Comparison of ENCODE assay signal across 14 cellular contexts in the genomic region with DNA sequence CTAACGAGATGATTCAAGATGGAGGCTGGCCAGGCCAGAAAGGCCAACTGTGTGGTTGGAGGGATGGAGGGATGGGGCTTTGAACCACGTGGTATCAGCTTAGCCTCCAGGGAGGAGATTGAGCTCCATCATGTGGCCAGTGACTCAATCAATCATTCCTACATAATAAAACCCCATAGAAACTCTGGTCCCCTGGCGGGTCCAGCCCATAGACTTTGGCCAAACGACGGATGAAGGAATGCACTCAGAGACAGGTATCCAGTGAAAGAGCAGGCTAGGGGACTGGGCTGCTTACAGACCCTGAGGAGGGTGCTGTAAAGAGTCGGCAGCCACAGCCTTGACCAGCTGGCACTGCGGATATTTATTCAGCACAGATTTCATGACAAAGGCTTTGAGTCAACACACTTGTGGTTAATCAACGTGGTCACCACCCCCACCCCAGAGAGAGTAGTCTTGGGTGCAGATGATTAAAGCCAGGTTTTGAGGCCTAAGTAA.
DNase-seq lines count a peak whose midpoint lies in the region; ATAC-seq, FAIRE-seq and TF ChIP-seq lines count a peak whose summit lies in the region.
"Had no signal": no experiment of that assay in that cellular context is flagged by ENCODE, and none has a peak within 500 bp of the region (broad histone marks: within the 10 kb centered on the region; RNA-seq: fewer than 3 reads in every experiment).

No MANE protein-coding gene starts in this region.

- no peak overlapping the region for H2AFZ ChIP-seq in DND-41 (ENCODE audit: low read depth, low read length)
- no peak overlapping the region for H2AFZ ChIP-seq in keratinocyte (ENCODE audit: control insufficient read depth, low read length)

- no peaks in the 10 kb centered on the region for H3K9me1 ChIP-seq in keratinocyte (ENCODE audit: control insufficient read depth, extremely low read depth, insufficient read depth, low read length)

- dilution Hi-C loops in keratinocyte (cut with MboI; ENCODE audit: extremely low pct_ligation_motif_present, low sequenced_read_pairs), result loop anchor here (10.0 kb wide), 1 partner anchor 65 kb away; no protein-coding TSS in a partner anchor

- no peak overlapping the region for H3K9ac ChIP-seq in DND-41 (ENCODE audit: low read depth, low read length)
- H3K9ac ChIP-seq in keratinocyte (ENCODE audit: control insufficient read depth, extremely low read depth, insufficient read depth, low read length), result no peak overlapping the region

- FAIRE-seq in keratinocyte (lab: Jason Lieb, UNC), result no peak
- FAIRE-seq: frontal cortex had no signal

- no peak overlapping the region for H3K4me3 ChIP-seq in DND-41 (ENCODE audit: low read depth in 1 of 2, low read length in 2 of 2)
- H3K4me3 ChIP-seq in keratinocyte (ENCODE audit: control insufficient read depth in 2 of 3, extremely low read depth in 1 of 3, insufficient read depth in 2 of 3, low read depth in 1 of 3, low read length in 3 of 3), result no peak overlapping the region
- H3K4me3 ChIP-seq: cardiac muscle cell, left lung, thyroid gland had no signal

- intact Hi-C loops in cardiac septum (cut with DNase I), result no loop called here

- no peak overlapping the region for H3K4me3 Mint-ChIP-seq in activated CD8-positive, alpha-beta memory T cell treated with anti-CD3 and anti-CD28 coated beads, Interleukin-2, amount 10 ng/mL, durations not matched to agents 7 days and 5 days

- H4K20me1 ChIP-seq in DND-41 (ENCODE audit: insufficient read depth, low read length), result no peaks in the 10 kb centered on the region
- no peaks in the 10 kb centered on the region for H4K20me1 ChIP-seq in keratinocyte (ENCODE audit: control insufficient read depth, extremely low read depth, insufficient read depth, low read length)

- peaks cover 3% of the 10 kb centered on the region for H3K36me3 Mint-ChIP-seq in activated CD8-positive, alpha-beta memory T cell treated with anti-CD3 and anti-CD28 coated beads, Interleukin-2, amount 10 ng/mL, durations not matched to agents 7 days and 5 days

- H3K27ac ChIP-seq in DND-41 (ENCODE audit: low read length) (no peak overlapping the region), keratinocyte (ENCODE audit: control insufficient read depth, insufficient read depth, low read length) (no peak overlapping the region)
- H3K27ac ChIP-seq: cardiac muscle cell, left lung, thyroid gland had no signal

- no peaks in the 10 kb centered on the region for H3K27me3 Mint-ChIP-seq in activated CD8-positive, alpha-beta memory T cell treated with anti-CD3 and anti-CD28 coated beads, Interleukin-2, amount 10 ng/mL, durations not matched to agents 7 days and 5 days

- CTCF ChIA-PET in activated CD8-positive, alpha-beta memory T cell treated with anti-CD3 and anti-CD28 coated beads, Interleukin-2, amount 10 ng/mL, durations not matched to agents 7 days and 5 days (lab: Charles Lee), result interaction anchor here (1.4 to 1.6 kb wide), 2 partner anchors 14 to 220 kb away, joined by 4 read pairs; no protein-coding TSS in a partner anchor

- no peaks in the 10 kb centered on the region for H3K9me3 Mint-ChIP-seq in activated CD8-positive, alpha-beta memory T cell treated with anti-CD3 and anti-CD28 coated beads, Interleukin-2, amount 10 ng/mL, durations not matched to agents 7 days and 5 days (ENCODE audit: low read depth)

- H3K27me3 ChIP-seq in DND-41 (ENCODE audit: insufficient read depth, low read length, poor library complexity) (no peaks in the 10 kb centered on the region), keratinocyte (ENCODE audit: control insufficient read depth, extremely low read depth, insufficient read depth, low read length) (peaks cover 22% of the 10 kb centered on the region)
- H3K27me3 ChIP-seq: cardiac muscle cell, thyroid gland had no signal

- no peak for TF ChIP-seq CTCF in DND-41 (IDR thresholded peaks at IDR 0.05; ENCODE audit: borderline replicate concordance, extremely low read depth, low read length, poor library complexity, severe bottlenecking)
- peak in 2 of 3 experiments; percentile 5 to 34 for TF ChIP-seq CTCF in keratinocyte (optimal IDR thresholded peaks at IDR 0.05 in 1 of 3, IDR thresholded peaks at IDR 0.05 in 1 of 3, conservative IDR thresholded peaks at IDR 0.05 in 1 of 3; ENCODE audit: extremely low read depth in 1 of 3, insufficient read depth in 2 of 3, low read length in 3 of 3)

- ATAC-seq in DND-41 (ENCODE audit: insufficient read depth, low read depth), result no peak
- no peak for ATAC-seq in activated CD8-positive, alpha-beta memory T cell treated with anti-CD3 and anti-CD28 coated beads, Interleukin-2, amount 10 ng/mL, durations not matched to agents 7 days and 5 days
- ATAC-seq in HG02642 (IDR thresholded peaks at IDR 0.05; ENCODE audit: poor library complexity, unreplicated experiment), result no peak
- no peak for ATAC-seq in HG03095 (IDR thresholded peaks at IDR 0.05; ENCODE audit: unreplicated experiment)
- ATAC-seq: left lung had no signal

- H3K4me2 ChIP-seq in DND-41 (ENCODE audit: insufficient read depth, low read length), result no peak overlapping the region
- H3K4me2 ChIP-seq in keratinocyte (ENCODE audit: control insufficient read depth, extremely low read depth, insufficient read depth, low read depth, low read length), result no peak overlapping the region

- DNase-seq in DND-41 (peak; percentile 27), HT-29 (ENCODE audit: low spot score) (peak; percentile 51), keratinocyte (ENCODE audit: low read depth, low spot score) (no peak), retina (no peak), cardiac septum (ENCODE audit: low spot score) (no peak)
- DNase-seq in activated CD8-positive, alpha-beta memory T cell treated with anti-CD3 and anti-CD28 coated beads, Interleukin-2, amount 10 ng/mL, durations not matched to agents 7 days and 5 days, result peak; percentile 45
- DNase-seq: activated T-cell treated with anti-CD3 and anti-CD28 coated beads, Interleukin-2, amount 50 U/mL, for 1 hour; NCI-H510A; thyroid gland had no signal

- no peaks in the 10 kb centered on the region for H3K79me2 ChIP-seq in DND-41 (ENCODE audit: insufficient read depth, low read length)
- no peaks in the 10 kb centered on the region for H3K79me2 ChIP-seq in keratinocyte (ENCODE audit: control insufficient read depth, insufficient read depth, low read length)

- H3K36me3 ChIP-seq in DND-41 (ENCODE audit: insufficient read depth, low read length), result no peaks in the 10 kb centered on the region
- no peaks in the 10 kb centered on the region for H3K36me3 ChIP-seq in keratinocyte (ENCODE audit: control insufficient read depth in 2 of 2, extremely low read depth in 1 of 2, insufficient read depth in 2 of 2, low read length in 2 of 2)
- H3K36me3 ChIP-seq: cardiac muscle cell, left lung, thyroid gland had no signal

- H3K4me1 ChIP-seq in DND-41 (ENCODE audit: insufficient read depth, low read length), result peaks cover 19% of the 10 kb centered on the region
- H3K4me1 ChIP-seq in keratinocyte (ENCODE audit: control insufficient read depth, extremely low read depth, insufficient read depth, low read length), result no peaks in the 10 kb centered on the region
- H3K4me1 ChIP-seq: left lung, thyroid gland had no signal

- peaks cover 29% of the 10 kb centered on the region for H3K4me1 Mint-ChIP-seq in activated CD8-positive, alpha-beta memory T cell treated with anti-CD3 and anti-CD28 coated beads, Interleukin-2, amount 10 ng/mL, durations not matched to agents 7 days and 5 days

- no peaks in the 10 kb centered on the region for H3K9me3 ChIP-seq in DND-41 (ENCODE audit: insufficient read depth, low read length, severe bottlenecking)
- H3K9me3 ChIP-seq in keratinocyte (ENCODE audit: control insufficient read depth, low read depth, low read length), result no peaks in the 10 kb centered on the region
- H3K9me3 ChIP-seq: thyroid gland had no signal

- H3K27ac Mint-ChIP-seq in activated CD8-positive, alpha-beta memory T cell treated with anti-CD3 and anti-CD28 coated beads, Interleukin-2, amount 10 ng/mL, durations not matched to agents 7 days and 5 days, result peak overlapping the region; percentile 5

Comparison
In these comparisons a context has a peak if more than half of its experiments do, and no peak if none do; other contexts are left out.
1. DNase-seq: peak in DND-41 (single experiment), HT-29 (single experiment) and activated CD8-positive, alpha-beta memory T cell treated with anti-CD3 and anti-CD28 coated beads, Interleukin-2, amount 10 ng/mL, durations not matched to agents 7 days and 5 days (single experiment); none in keratinocyte (single experiment), retina (single experiment) and cardiac septum (single experiment).